In genomic region chr5:176670449-176670848, GRCh38 we compare ENCODE assay signal across 16 cellular contexts. TPM values are rescaled to one million over a fixed set of nuclear protein-coding genes. Genes with fewer than 3 reads are reported as not detected.
DNase-seq lines count a peak whose midpoint lies in the region; TF ChIP-seq lines count a peak whose summit lies in the region.
"Had no signal": no experiment of that assay in that cellular context is flagged by ENCODE, and none has a peak within 500 bp of the region (broad histone marks: within the 10 kb centered on the region; RNA-seq: fewer than 3 reads in every experiment).

No MANE protein-coding gene starts in this region.

- peaks cover 12% of the 10 kb centered on the region for H3K4me1 Mint-ChIP-seq in neural progenitor cell

- peaks cover 5% of the 10 kb centered on the region for H3F3A ChIP-seq in neural progenitor cell (ENCODE audit: low read depth)

- H3K9ac ChIP-seq in neural progenitor cell: no peak overlapping the region

- H4K20me1 ChIP-seq in neural progenitor cell (ENCODE audit: low read depth): no peaks in the 10 kb centered on the region

- H3K4me3 ChIP-seq in neural progenitor cell (no peak overlapping the region), H7 (ENCODE audit: insufficient read depth, low read depth, low read length) (no peak overlapping the region)

- H3K4me3 Mint-ChIP-seq in neural progenitor cell: no peak overlapping the region
- H3K4me3 Mint-ChIP-seq: B cell; CD4-positive, alpha-beta T cell; H9 had no signal

- H3K9me3 ChIP-seq in neural progenitor cell (ENCODE audit: low read depth): no peaks in the 10 kb centered on the region

- H3K36me3 ChIP-seq in neural progenitor cell (no peaks in the 10 kb centered on the region), H7 (replicated peaks; ENCODE audit: control insufficient read depth, insufficient read depth, low read length) (no peaks in the 10 kb centered on the region)

- in situ Hi-C loops in G401 (cut with HindIII; ENCODE audit: low sequenced_read_pairs): no loop called here

- no peaks in the 10 kb centered on the region for H3K27me3 ChIP-seq in neural progenitor cell
- no peaks in the 10 kb centered on the region; the same call in 1 of the 2 replicates for H3K27me3 ChIP-seq in H7 (ENCODE audit: control insufficient read depth, insufficient read depth, low read length)

- H3K27me3 Mint-ChIP-seq in neural progenitor cell (ENCODE audit: insufficient read depth, low read depth): peaks cover 12% of the 10 kb centered on the region

- H3K4me2 ChIP-seq in neural progenitor cell: no peak overlapping the region

- DNase-seq in G401 (ENCODE audit: low spot score): peak; percentile 78
- DNase-seq in NCI-H524 treated with DMSO at 0.1 percent for 48 hours (lab: John Stamatoyannopoulos, UW): peak; percentile 79
- peak; percentile 72 for DNase-seq in cerebellar cortex (ENCODE audit: low spot score)
- peak; percentile 40 for DNase-seq in neural progenitor cell (ENCODE audit: low spot score)
- DNase-seq in dermis blood vessel endothelial cell: no peak
- no peak for DNase-seq in SHP77 (lab: John Stamatoyannopoulos, UW)
- no peak for DNase-seq in H7
- DNase-seq: Calu3; CD4-positive, alpha-beta T cell; DMS153; DMS79 treated with DMSO at 0.1 percent for 48 hours; EL; GF-D8; H9; IMR-90 had no signal

- H2AFZ ChIP-seq in neural progenitor cell (replicated peaks): no peak overlapping the region

- H3K36me3 Mint-ChIP-seq in neural progenitor cell: no peaks in the 10 kb centered on the region

- H3K4me1 ChIP-seq in neural progenitor cell: peaks cover 6% of the 10 kb centered on the region

- no peak overlapping the region for H3K27ac ChIP-seq in neural progenitor cell

- no peaks in the 10 kb centered on the region for H3K9me3 Mint-ChIP-seq in neural progenitor cell
- H3K9me3 Mint-ChIP-seq: CD4-positive, alpha-beta T cell had no signal

- H3K79me2 ChIP-seq in neural progenitor cell (ENCODE audit: low read depth): no peaks in the 10 kb centered on the region

- no peak for TF ChIP-seq CTCF in neural progenitor cell (IDR thresholded peaks at IDR 0.05)

- H3K27ac Mint-ChIP-seq in neural progenitor cell: no peak overlapping the region
- H3K27ac Mint-ChIP-seq: B cell; CD4-positive, alpha-beta T cell; H9 had no signal

RNA-seq across cellular contexts. Expression of gene TSPAN17, which starts 23.2 kb away (rescaled TPM):
- 91.3 and 96.3 TPM in 2 replicates for total RNA-seq in G401 (2014; rRNA removed; shearing (Covaris generic))
- total RNA-seq in neural progenitor cell (ENCODE audit: low replicate concordance) (25.9 and 51.7 TPM in 2 replicates), dermis blood vessel endothelial cell (51.2 and 53.6 TPM in 2 replicates)
- 39.8 and 50.7 TPM in 2 replicates for total RNA-seq in H7 (2014; rRNA removed; shearing (Covaris generic))

RNA-seq across cellular contexts. Expression of gene EIF4E1B, which starts 40.0 kb away (rescaled TPM):
- not detected in 2 replicates for total RNA-seq in G401 (2014; rRNA removed; shearing (Covaris generic))
- total RNA-seq in neural progenitor cell (ENCODE audit: low replicate concordance) (0.06 and 0.68 TPM in 2 replicates), dermis blood vessel endothelial cell (not detected in 2 replicates)
- 0.33 and 0.97 TPM in 2 replicates for total RNA-seq in H7 (2014; rRNA removed; shearing (Covaris generic))
- total RNA-seq: B cell; Calu3; CD4-positive, alpha-beta T cell; IMR-90 had no signal

RNA-seq across cellular contexts. Expression of gene SNCB, which starts 40.1 kb away (rescaled TPM):
- total RNA-seq in G401 (2014; rRNA removed; shearing (Covaris generic)): 0.49 and 1.7 TPM in 2 replicates
- 1.1 TPM in 1 of 2 replicates, not detected in the other for total RNA-seq in neural progenitor cell (ENCODE audit: low replicate concordance)
- 0.84 and 1.4 TPM in 2 replicates for total RNA-seq in dermis blood vessel endothelial cell
- 4.7 and 7.2 TPM in 2 replicates for total RNA-seq in H7 (2014; rRNA removed; shearing (Covaris generic))
- total RNA-seq: B cell; Calu3; CD4-positive, alpha-beta T cell; IMR-90 had no signal

Comparison
In these comparisons a context has a peak if more than half of its experiments do, and no peak if none do; other contexts are left out.
1. DNase-seq: peak in G401 (single experiment), NCI-H524 treated with DMSO at 0.1 percent for 48 hours (single experiment), cerebellar cortex (single experiment) and neural progenitor cell (single experiment); none in dermis blood vessel endothelial cell (single experiment), SHP77 (0 of 2) and H7 (single experiment).